Comparison of ENCODE assay signal across 27 cellular contexts in genomic region chr7:78441737-78442136, GRCh38.
"Had no signal": no experiment of that assay in that cellular context is flagged by ENCODE, and none has a peak within 500 bp of the region (broad histone marks: within the 10 kb centered on the region; RNA-seq: fewer than 3 reads in every experiment).

No MANE protein-coding gene starts in this region.

- DNase-seq: activated CD4-positive, alpha-beta T cell treated with anti-CD3 and anti-CD28 coated beads for 36 hours; activated CD4-positive, CD25-positive, alpha-beta regulatory T cell; activated CD8-positive, alpha-beta memory T cell treated with anti-CD3 and anti-CD28 coated beads, Interleukin-2, amount 10 ng/mL, durations not matched to agents 7 days and 5 days; activated CD8-positive, alpha-beta T cell treated with anti-CD3 and anti-CD28 coated beads, Interleukin-2, amount 10 ng/mL, durations not matched to agents 7 days and 5 days; activated naive CD4-positive, alpha-beta T cell treated with Interleukin-2 at 50 U/mL for 16 hours; activated T-cell treated with anti-CD3 and anti-CD28 coated beads, Interleukin-2, amount 50 U/mL, for 72 hours; anterior cingulate cortex; foreskin keratinocyte; heart left ventricle; hypothalamus; left lung; mucosa of descending colon; ovary; right lobe of liver; stimulated activated CD4-positive, alpha-beta T cell treated with anti-CD3 and anti-CD28 coated beads, Interleukin-2, amount 100 ng/mL, for 48 hours; stimulated activated naive CD8-positive, alpha-beta T cell treated with anti-CD3 and anti-CD28 coated beads, Interleukin-15, Interleukin-2, amounts not matched to agents 100 U/mL and 50 U/mL, for 24 hours; trophoblast cell had no signal

- H3K36me3 Mint-ChIP-seq: activated CD8-positive, alpha-beta memory T cell treated with anti-CD3 and anti-CD28 coated beads, Interleukin-2, amount 10 ng/mL, durations not matched to agents 7 days and 5 days; activated naive CD8-positive, alpha-beta T cell; natural killer cell treated with Interleukin-12 subunit alpha and Interleukin-12 subunit beta and Interleukin-15 and Interleukin-18, amount 100 ng/mL, for 72 hours had no signal

- H3K27ac ChIP-seq: esophagus muscularis mucosa, foreskin keratinocyte, heart left ventricle, left lung, neutrophil, ovary, right lobe of liver, thoracic aorta had no signal

- H3K4me3 Mint-ChIP-seq: activated CD4-positive, alpha-beta T cell treated with anti-CD3 and anti-CD28 coated beads for 36 hours; activated CD8-positive, alpha-beta memory T cell treated with anti-CD3 and anti-CD28 coated beads, Interleukin-2, amount 10 ng/mL, durations not matched to agents 7 days and 5 days; activated CD8-positive, alpha-beta T cell treated with anti-CD3 and anti-CD28 coated beads, Interleukin-2, amount 10 ng/mL, durations not matched to agents 7 days and 5 days; activated naive CD8-positive, alpha-beta T cell; activated T-cell treated with anti-CD3 and anti-CD28 coated beads, Interleukin-2, amount 50 U/mL, for 72 hours; central memory CD8-positive, alpha-beta T cell; dendritic cell treated with granulocyte-macrophage colony-stimulating factor and Interleukin-4, amounts not matched to agents 40 ng/mL and 50 ng/mL, for 4 days; natural killer cell treated with Interleukin-12 subunit alpha and Interleukin-12 subunit beta and Interleukin-15 and Interleukin-18, amount 100 ng/mL, for 72 hours; T-helper 2 cell treated with Interferon-gamma antibody and Interleukin-4, amounts not matched to agents 5 μg/mL and 100 μg/mL, for 36 hours had no signal

- H3K4me1 Mint-ChIP-seq: activated CD4-positive, alpha-beta T cell treated with anti-CD3 and anti-CD28 coated beads for 36 hours; activated CD8-positive, alpha-beta memory T cell treated with anti-CD3 and anti-CD28 coated beads, Interleukin-2, amount 10 ng/mL, durations not matched to agents 7 days and 5 days; central memory CD8-positive, alpha-beta T cell had no signal

- ATAC-seq: activated CD4-positive, alpha-beta T cell treated with anti-CD3 and anti-CD28 coated beads for 36 hours; activated CD8-positive, alpha-beta memory T cell treated with anti-CD3 and anti-CD28 coated beads, Interleukin-2, amount 10 ng/mL, durations not matched to agents 7 days and 5 days; activated CD8-positive, alpha-beta T cell treated with anti-CD3 and anti-CD28 coated beads, Interleukin-2, amount 10 ng/mL, durations not matched to agents 7 days and 5 days; activated T-cell treated with anti-CD3 and anti-CD28 coated beads, Interleukin-2, amount 50 U/mL, for 72 hours; foreskin keratinocyte; heart left ventricle; left lung; mucosa of descending colon; natural killer cell treated with Interleukin-12 subunit alpha and Interleukin-12 subunit beta and Interleukin-15 and Interleukin-18, amount 100 ng/mL, for 72 hours; right lobe of liver; stimulated activated naive CD8-positive, alpha-beta T cell treated with anti-CD3 and anti-CD28 coated beads, Interleukin-15, Interleukin-2, amounts not matched to agents 100 U/mL and 50 U/mL, for 24 hours had no signal

- H3K4me1 ChIP-seq: esophagus muscularis mucosa, foreskin keratinocyte, heart left ventricle, left lung, right lobe of liver had no signal

- H3K9me3 ChIP-seq: esophagus muscularis mucosa, heart left ventricle, left lung, mucosa of descending colon, neutrophil, ovary, right lobe of liver, thoracic aorta had no signal

- H3K27me3 ChIP-seq: esophagus muscularis mucosa, foreskin keratinocyte, heart left ventricle, left lung, neutrophil, ovary, right lobe of liver had no signal

- H3K36me3 ChIP-seq: esophagus muscularis mucosa, heart left ventricle, left lung, neutrophil, ovary, right lobe of liver, thoracic aorta had no signal

- H3K27me3 Mint-ChIP-seq: activated CD8-positive, alpha-beta memory T cell treated with anti-CD3 and anti-CD28 coated beads, Interleukin-2, amount 10 ng/mL, durations not matched to agents 7 days and 5 days; activated naive CD8-positive, alpha-beta T cell; central memory CD8-positive, alpha-beta T cell; dendritic cell treated with granulocyte-macrophage colony-stimulating factor and Interleukin-4, amounts not matched to agents 40 ng/mL and 50 ng/mL, for 4 days; natural killer cell treated with Interleukin-12 subunit alpha and Interleukin-12 subunit beta and Interleukin-15 and Interleukin-18, amount 100 ng/mL, for 72 hours had no signal

- H3K9me3 Mint-ChIP-seq: activated T-cell treated with anti-CD3 and anti-CD28 coated beads, Interleukin-2, amount 50 U/mL, for 72 hours; dendritic cell treated with granulocyte-macrophage colony-stimulating factor and Interleukin-4, amounts not matched to agents 40 ng/mL and 50 ng/mL, for 4 days; T-helper 2 cell treated with Interferon-gamma antibody and Interleukin-4, amounts not matched to agents 5 μg/mL and 100 μg/mL, for 36 hours had no signal

- H3K27ac Mint-ChIP-seq: activated CD4-positive, alpha-beta T cell treated with anti-CD3 and anti-CD28 coated beads for 36 hours; activated CD8-positive, alpha-beta memory T cell treated with anti-CD3 and anti-CD28 coated beads, Interleukin-2, amount 10 ng/mL, durations not matched to agents 7 days and 5 days; activated CD8-positive, alpha-beta T cell treated with anti-CD3 and anti-CD28 coated beads, Interleukin-2, amount 10 ng/mL, durations not matched to agents 7 days and 5 days; activated naive CD8-positive, alpha-beta T cell; activated T-cell treated with anti-CD3 and anti-CD28 coated beads, Interleukin-2, amount 50 U/mL, for 72 hours; dendritic cell treated with granulocyte-macrophage colony-stimulating factor and Interleukin-4, amounts not matched to agents 40 ng/mL and 50 ng/mL, for 4 days; natural killer cell treated with Interleukin-12 subunit alpha and Interleukin-12 subunit beta and Interleukin-15 and Interleukin-18, amount 100 ng/mL, for 72 hours; progenitor cell of endocrine pancreas; T-helper 2 cell treated with Interferon-gamma antibody and Interleukin-4, amounts not matched to agents 5 μg/mL and 100 μg/mL, for 36 hours had no signal

- H3K4me3 ChIP-seq: esophagus muscularis mucosa, heart left ventricle, left lung, lung, mucosa of descending colon, ovary, right lobe of liver, thoracic aorta had no signal
